8 cellular contexts compared by ENCODE assay signal in genomic region chr7:33142585-33142984, GRCh38.
"Had no signal": no experiment of that assay in that cellular context is flagged by ENCODE, and none has a peak within 500 bp of the region (broad histone marks: within the 10 kb centered on the region; RNA-seq: fewer than 3 reads in every experiment).

No MANE protein-coding gene starts in this region.

- H3K27ac ChIP-seq: HL-60 had no signal

- H3K9me3 ChIP-seq: HAP-1 had no signal

- DNase-seq: H7, KG1 had no signal

- H3K4me3 ChIP-seq: GM23338, HAP-1 had no signal

- H3K27ac Mint-ChIP-seq: GM23338, IgD-negative memory B cell had no signal

- H3K27me3 Mint-ChIP-seq: IgD-negative memory B cell had no signal

- H3K4me2 ChIP-seq: GM23338 had no signal

- H3K4me3 Mint-ChIP-seq: GM23338, IgD-negative memory B cell had no signal

- H3K36me3 ChIP-seq: HAP-1 had no signal

- FAIRE-seq: HepG2 had no signal

- ATAC-seq: GM23338, HCT116, HepG2 had no signal

- H3K4me1 ChIP-seq: HAP-1 had no signal

- H2AFZ ChIP-seq: GM23338 had no signal
